Comparison of ENCODE assay signal across 9 cellular contexts in genomic region chr1:197327776-197328364, GRCh38. TPM values are rescaled to one million over a fixed set of nuclear protein-coding genes. Genes with fewer than 3 reads are reported as not detected.
A peak's percentile ranks its signal among the peaks of the same experiment; 100 is the strongest.
DNase-seq lines count a peak whose midpoint lies in the region; ATAC-seq and TF ChIP-seq lines count a peak whose summit lies in the region.
"Had no signal": no experiment of that assay in that cellular context is flagged by ENCODE, and none has a peak within 500 bp of the region (broad histone marks: within the 10 kb centered on the region; RNA-seq: fewer than 3 reads in every experiment).

No MANE protein-coding gene starts in this region.

- peak; percentile 67 for ATAC-seq in GM18868 (IDR thresholded peaks at IDR 0.05; ENCODE audit: unreplicated experiment)
- no peak for ATAC-seq in gastroesophageal sphincter
- no peak for ATAC-seq in stimulated activated naive CD8-positive, alpha-beta T cell treated with anti-CD3 and anti-CD28 coated beads, Interleukin-15, amount 100 ng/mL, for 72 hours
- no peak for ATAC-seq in omental fat pad (ENCODE audit: low FRiP score)
- ATAC-seq: naive thymus-derived CD8-positive, alpha-beta T cell had no signal

- no peaks in the 10 kb centered on the region for H3K36me3 Mint-ChIP-seq in activated naive CD4-positive, alpha-beta T cell treated with anti-CD3 and anti-CD28 coated beads for 36 hours (ENCODE audit: low read depth)
- H3K36me3 Mint-ChIP-seq: naive thymus-derived CD8-positive, alpha-beta T cell had no signal

- H3K4me3 Mint-ChIP-seq in stimulated activated naive CD8-positive, alpha-beta T cell treated with anti-CD3 and anti-CD28 coated beads, Interleukin-15, amount 100 ng/mL, for 72 hours: no peak overlapping the region
- H3K4me3 Mint-ChIP-seq in activated naive CD4-positive, alpha-beta T cell treated with anti-CD3 and anti-CD28 coated beads for 36 hours: no peak overlapping the region
- H3K4me3 Mint-ChIP-seq: naive thymus-derived CD8-positive, alpha-beta T cell had no signal

- POLR2A ChIA-PET in AG04449 (lab: Yijun Ruan, JAX): no interaction called here

- CTCF ChIA-PET in AG04449 (lab: Yijun Ruan, JAX): interaction anchor here (0.9 to 2.6 kb wide), 8 partner anchors 8 to 148 kb away, joined by 3 to 17 read pairs (median 5); no protein-coding TSS in a partner anchor
- CTCF ChIA-PET in activated naive CD4-positive, alpha-beta T cell treated with anti-CD3 and anti-CD28 coated beads for 36 hours (lab: Charles Lee): interaction anchor here (0.7 to 1.3 kb wide), 3 partner anchors 21 to 148 kb away, joined by 3 to 4 read pairs (median 3); no protein-coding TSS in a partner anchor

- H3K4me3 ChIP-seq in AG04449 (ENCODE audit: low read depth, low read length) (no peak overlapping the region), Peyer's patch (no peak overlapping the region), gastroesophageal sphincter (no peak overlapping the region)

- DNase-seq in AG04449 (ENCODE audit: low read depth, low spot score): no peak
- DNase-seq in Peyer's patch: no peak
- DNase-seq in stimulated activated naive CD8-positive, alpha-beta T cell treated with anti-CD3 and anti-CD28 coated beads, Interleukin-15, amount 100 ng/mL, for 72 hours: no peak
- no peak for DNase-seq in activated naive CD4-positive, alpha-beta T cell treated with anti-CD3 and anti-CD28 coated beads for 36 hours
- DNase-seq in omental fat pad (ENCODE audit: low spot score): no peak
- no peak for DNase-seq in NOMO-1 treated with dmso at 0.1 percent for 144 hours (lab: John Stamatoyannopoulos, UW; ENCODE audit: unreplicated experiment)

- 14 to 30% methylated on average over 2 of the region's 2 CpGs for WGBS in gastroesophageal sphincter (ENCODE audit: low coverage in 1 of 2), 2 donors

- TF ChIP-seq CTCF in AG04449 (IDR thresholded peaks at IDR 0.05; ENCODE audit: insufficient read depth, low read length, missing control alignments): peak; percentile 17
- peak in 5 of 6 experiments; percentile 30 to 47 (median 39) for TF ChIP-seq CTCF in Peyer's patch (IDR thresholded peaks at IDR 0.05)
- peak in 3 of 4 experiments; percentile 18 to 47 (median 18) for TF ChIP-seq CTCF in gastroesophageal sphincter (IDR thresholded peaks at IDR 0.05)
- no peak for TF ChIP-seq CTCF in omental fat pad (IDR thresholded peaks at IDR 0.05)

- H3K9me3 Mint-ChIP-seq in stimulated activated naive CD8-positive, alpha-beta T cell treated with anti-CD3 and anti-CD28 coated beads, Interleukin-15, amount 100 ng/mL, for 72 hours: no peaks in the 10 kb centered on the region
- no peaks in the 10 kb centered on the region for H3K9me3 Mint-ChIP-seq in activated naive CD4-positive, alpha-beta T cell treated with anti-CD3 and anti-CD28 coated beads for 36 hours
- H3K9me3 Mint-ChIP-seq: naive thymus-derived CD8-positive, alpha-beta T cell had no signal

- TF ChIP-seq EP300 in gastroesophageal sphincter (IDR thresholded peaks at IDR 0.05): no peak

- no peaks in the 10 kb centered on the region for H3K27me3 Mint-ChIP-seq in stimulated activated naive CD8-positive, alpha-beta T cell treated with anti-CD3 and anti-CD28 coated beads, Interleukin-15, amount 100 ng/mL, for 72 hours
- no peaks in the 10 kb centered on the region for H3K27me3 Mint-ChIP-seq in activated naive CD4-positive, alpha-beta T cell treated with anti-CD3 and anti-CD28 coated beads for 36 hours (ENCODE audit: low read depth)
- H3K27me3 Mint-ChIP-seq: naive thymus-derived CD8-positive, alpha-beta T cell had no signal

- H3K4me1 ChIP-seq in Peyer's patch (no peaks in the 10 kb centered on the region), gastroesophageal sphincter (no peaks in the 10 kb centered on the region)

- H3K27ac Mint-ChIP-seq in stimulated activated naive CD8-positive, alpha-beta T cell treated with anti-CD3 and anti-CD28 coated beads, Interleukin-15, amount 100 ng/mL, for 72 hours: no peak overlapping the region
- H3K27ac Mint-ChIP-seq in activated naive CD4-positive, alpha-beta T cell treated with anti-CD3 and anti-CD28 coated beads for 36 hours: no peak overlapping the region

- H3K4me1 Mint-ChIP-seq in stimulated activated naive CD8-positive, alpha-beta T cell treated with anti-CD3 and anti-CD28 coated beads, Interleukin-15, amount 100 ng/mL, for 72 hours: no peaks in the 10 kb centered on the region
- no peaks in the 10 kb centered on the region for H3K4me1 Mint-ChIP-seq in activated naive CD4-positive, alpha-beta T cell treated with anti-CD3 and anti-CD28 coated beads for 36 hours (ENCODE audit: low read depth)
- H3K4me1 Mint-ChIP-seq: naive thymus-derived CD8-positive, alpha-beta T cell had no signal

- H3K36me3 ChIP-seq in Peyer's patch (no peaks in the 10 kb centered on the region), gastroesophageal sphincter (no peaks in the 10 kb centered on the region)

- TF ChIP-seq POLR2A in Peyer's patch (IDR thresholded peaks at IDR 0.05): no peak
- TF ChIP-seq POLR2A in gastroesophageal sphincter (IDR thresholded peaks at IDR 0.05): no peak

- H3K27me3 ChIP-seq in Peyer's patch (no peaks in the 10 kb centered on the region), gastroesophageal sphincter (no peaks in the 10 kb centered on the region)

- H3K9me3 ChIP-seq in Peyer's patch (no peaks in the 10 kb centered on the region), gastroesophageal sphincter (no peaks in the 10 kb centered on the region)

- H3K27ac ChIP-seq in Peyer's patch (no peak overlapping the region), gastroesophageal sphincter (no peak overlapping the region)

- intact Hi-C loops in activated naive CD4-positive, alpha-beta T cell treated with anti-CD3 and anti-CD28 coated beads for 36 hours (cut with micrococcal nuclease): loop anchor here (1.0 to 2.0 kb wide), 2 partner anchors 29 to 193 kb away; no protein-coding TSS in a partner anchor

RNA-seq across cellular contexts. Expression of gene CRB1, which starts 59.8 kb away (rescaled TPM):
- not detected for total RNA-seq in Peyer's patch
- under 1 TPM; 0.12 to 0.54 (median 0.33) TPM for total RNA-seq in gastroesophageal sphincter
- total RNA-seq in activated naive CD4-positive, alpha-beta T cell treated with anti-CD3 and anti-CD28 coated beads for 36 hours: not detected
- total RNA-seq in omental fat pad: 1 to 10 TPM in 1 of 4 donors, under 1 TPM in 1, not detected in 2; 0.38 to 2.4 TPM

Comparison
In these comparisons a context has a peak if more than half of its experiments do, and no peak if none do; other contexts are left out.
1. CTCF ChIP-seq: peak in AG04449 (single experiment), Peyer's patch (5 of 6) and gastroesophageal sphincter (3 of 4); none in omental fat pad (0 of 3).